In genomic region chr12:16063728-16064127, GRCh38 we compare ENCODE assay signal across 16 cellular contexts.
DNase-seq lines count a peak whose midpoint lies in the region; FAIRE-seq and TF ChIP-seq lines count a peak whose summit lies in the region.
"Had no signal": no experiment of that assay in that cellular context is flagged by ENCODE, and none has a peak within 500 bp of the region (broad histone marks: within the 10 kb centered on the region; RNA-seq: fewer than 3 reads in every experiment).

No MANE protein-coding gene starts in this region.

- H3K36me3 ChIP-seq in endothelial cell of umbilical vein (ENCODE audit: control insufficient read depth in 2 of 2, extremely low read depth in 1 of 2, insufficient read depth in 2 of 2, low read length in 2 of 2) (no peaks in the 10 kb centered on the region), ovary (no peaks in the 10 kb centered on the region)
- H3K36me3 ChIP-seq: BE2C had no signal

- H3K27ac ChIP-seq in endothelial cell of umbilical vein (ENCODE audit: insufficient read depth, low read depth, low read length) (no peak overlapping the region), ovary (no peak overlapping the region)

- intact Hi-C loops in endothelial cell of umbilical vein (cut with micrococcal nuclease) (no loop called here), ovary (cut with DNase I) (no loop called here)

- POLR2A ChIA-PET in endothelial cell of umbilical vein (lab: Charles Lee), result no interaction called here

- dilution Hi-C loops in endothelial cell of umbilical vein (cut with MboI; ENCODE audit: extremely low pct_ligation_motif_present, low sequenced_read_pairs), result no loop called here

- H3K27me3 ChIP-seq in endothelial cell of umbilical vein (ENCODE audit: control insufficient read depth in 2 of 2, insufficient read depth in 2 of 2, low read length in 2 of 2), result peaks cover 2 to 7% of the 10 kb centered on the region in 2 experiments
- no peaks in the 10 kb centered on the region for H3K27me3 ChIP-seq in ovary
- H3K27me3 ChIP-seq: BE2C had no signal

- no peak for TF ChIP-seq EP300 in ovary (IDR thresholded peaks at IDR 0.05)

- WGBS in ovary, 3 donors, result 79 to 88% (median 85%) methylated on average over 1 of the region's 1 CpG

- no peak overlapping the region for H3K4me2 ChIP-seq in endothelial cell of umbilical vein (ENCODE audit: insufficient read depth, low read length)

- CTCF ChIA-PET in endothelial cell of umbilical vein (lab: Charles Lee), result interaction anchor here (1.3 kb wide), 1 partner anchor 59 kb away, joined by 3 read pairs; no protein-coding TSS in a partner anchor

- no TSS peak for BruUV-seq in endothelial cell of umbilical vein (replicated peaks; lab: Mats Ljungman, UMichigan)

- TF ChIP-seq CTCF in endothelial cell of umbilical vein (IDR thresholded peaks at IDR 0.05; ENCODE audit: extremely low read depth in 1 of 2, insufficient read depth in 1 of 2, low read depth in 1 of 2, low read length in 2 of 2) (no peak), ovary (IDR thresholded peaks at IDR 0.05) (no peak)

- no peak overlapping the region for H3K9ac ChIP-seq in endothelial cell of umbilical vein (replicated peaks; ENCODE audit: extremely low read depth, insufficient read depth, low read length)

- no peaks in the 10 kb centered on the region for H4K20me1 ChIP-seq in endothelial cell of umbilical vein (replicated peaks; ENCODE audit: control insufficient read depth, extremely low read depth, insufficient read depth, low read length)

- FAIRE-seq in endothelial cell of umbilical vein (lab: Jason Lieb, UNC), result peak; percentile 24

- H3K4me3 ChIP-seq in endothelial cell of umbilical vein (replicated peaks in 1 of 3; ENCODE audit: insufficient read depth in 1 of 3, low read depth in 1 of 3, low read length in 3 of 3) (no peak overlapping the region), ovary (no peak overlapping the region)

- DNase-seq in DMS53 treated with DMSO at 0.1 percent for 48 hours (lab: John Stamatoyannopoulos, UW; ENCODE audit: unreplicated experiment) (peak; percentile 45), NCI-H226 (peak; percentile 63), endothelial cell of umbilical vein (ENCODE audit: low read depth, low spot score) (peak; percentile 8), kidney tubule cell (ENCODE audit: low spot score) (peak; percentile 5), ovary (no peak), mesenteric fat pad (ENCODE audit: low spot score) (no peak), amygdala (lab: John Stamatoyannopoulos, UW) (no peak), HUDEP-2 (lab: John Stamatoyannopoulos, UW; ENCODE audit: unreplicated experiment in 76 of 76) (no peak)
- DNase-seq: BE2C; CD4-positive, alpha-beta memory T cell; H7; NCI-H146; NCI-H2081 treated with DMSO at 0.1 percent for 48 hours; NCI-H2227 treated with DMSO at 0.1 percent for 48 hours; NCI-H526; NK-92 treated with Interleukin-12 subunit alpha and Interleukin-12 subunit beta, amount 100 ng/mL, for 24 hours had no signal

- no peaks in the 10 kb centered on the region for H3K79me2 ChIP-seq in endothelial cell of umbilical vein (ENCODE audit: control insufficient read depth, insufficient read depth, low read length)

- no peak for TF ChIP-seq POLR2A in endothelial cell of umbilical vein (IDR thresholded peaks at IDR 0.05; ENCODE audit: low read depth, low read length)
- no peak for TF ChIP-seq POLR2A in ovary (IDR thresholded peaks at IDR 0.05)

- no peaks in the 10 kb centered on the region for H3K9me1 ChIP-seq in endothelial cell of umbilical vein (replicated peaks; ENCODE audit: control insufficient read depth, extremely low read depth, insufficient read depth, low read length)

- no peak overlapping the region for H2AFZ ChIP-seq in endothelial cell of umbilical vein (ENCODE audit: low read depth, low read length)

- H3K9me3 ChIP-seq in endothelial cell of umbilical vein (replicated peaks; ENCODE audit: control insufficient read depth, insufficient read depth, low read length), result no peaks in the 10 kb centered on the region
- no peaks in the 10 kb centered on the region for H3K9me3 ChIP-seq in ovary
- H3K9me3 ChIP-seq: BE2C had no signal

- H3K4me1 ChIP-seq in endothelial cell of umbilical vein (ENCODE audit: control insufficient read depth, extremely low read depth, insufficient read depth, low read length) (no peaks in the 10 kb centered on the region), ovary (ENCODE audit: insufficient read depth) (no peaks in the 10 kb centered on the region)
- H3K4me1 ChIP-seq: BE2C had no signal

TF ChIP-seq in endothelial cell of umbilical vein, 7 proteins besides CTCF, POLR2A, EP300 and RAD21:
- TF ChIP-seq MYC (IDR thresholded peaks at IDR 0.05; ENCODE audit: low read depth, low read length) (no peak), POLR2AphosphoS5 (IDR thresholded peaks at IDR 0.05; ENCODE audit: insufficient read depth, low read depth, low read length) (no peak), GATA2 (IDR thresholded peaks at IDR 0.05; ENCODE audit: insufficient read depth, insufficient read length, low read depth, low read length) (no peak), JUN (IDR thresholded peaks at IDR 0.05; ENCODE audit: borderline replicate concordance, insufficient read depth, insufficient read length, low read depth) (no peak), MAX (IDR thresholded peaks at IDR 0.05; ENCODE audit: insufficient read depth, insufficient read length) (no peak), FOS (IDR thresholded peaks at IDR 0.05; ENCODE audit: borderline replicate concordance, insufficient read depth, low read length) (no peak), EZH2 (IDR thresholded peaks at IDR 0.05; ENCODE audit: borderline replicate concordance, low read depth, low read length, severe bottlenecking) (no peak)

Comparison
In these comparisons a context has a peak if more than half of its experiments do, and no peak if none do; other contexts are left out.
1. DNase-seq: peak in DMS53 treated with DMSO at 0.1 percent for 48 hours (single experiment), NCI-H226 (single experiment), endothelial cell of umbilical vein (single experiment) and kidney tubule cell (single experiment); none in ovary (0 of 5), mesenteric fat pad (single experiment), amygdala (0 of 56) and HUDEP-2 (0 of 76).